ENCODE assay signal across 10 cellular contexts in genomic region chr1:22453181-22453580, GRCh38. TPM values are rescaled to one million over a fixed set of nuclear protein-coding genes. Genes with fewer than 3 reads are reported as not detected.
DNase-seq lines count a peak whose midpoint lies in the region; ATAC-seq and TF ChIP-seq lines count a peak whose summit lies in the region.
"Had no signal": no experiment of that assay in that cellular context is flagged by ENCODE, and none has a peak within 500 bp of the region (broad histone marks: within the 10 kb centered on the region; RNA-seq: fewer than 3 reads in every experiment).

No MANE protein-coding gene starts in this region.

- no peak for TF ChIP-seq CTCF in mammary epithelial cell (conservative IDR thresholded peaks at IDR 0.05 in 1 of 2, IDR thresholded peaks at IDR 0.05 in 1 of 2; ENCODE audit: extremely low read depth in 1 of 2, insufficient read depth in 1 of 2, low read depth in 1 of 2, low read length in 2 of 2)
- TF ChIP-seq CTCF in Peyer's patch (IDR thresholded peaks at IDR 0.05), result no peak

- H3K4me1 Mint-ChIP-seq in naive B cell, result peaks cover 31 to 40% (median 39%) of the 10 kb centered on the region in 3 donors

- H3K4me1 ChIP-seq in BLaER1 treated with 17β-estradiol and CSF1 and Interleukin-3, amounts not matched to agents 10 nM and 100 nM, result peaks cover 8 to 32% (median 11%) of the 10 kb centered on the region in 10 experiments
- H3K4me1 ChIP-seq in Karpas-422 (ENCODE audit: low read length) (peaks cover 13% of the 10 kb centered on the region), mammary epithelial cell (ENCODE audit: insufficient read depth, low read length) (no peaks in the 10 kb centered on the region), Peyer's patch (peaks cover 0 to 13% (median 2%) of the 10 kb centered on the region in 4 donors)

- no peak for TF ChIP-seq POLR2A in Peyer's patch (IDR thresholded peaks at IDR 0.05)

- H2AFZ ChIP-seq in Karpas-422 (ENCODE audit: low read length), result no peak overlapping the region
- no peak overlapping the region for H2AFZ ChIP-seq in mammary epithelial cell (ENCODE audit: low read depth, low read length)

- CTCF ChIA-PET in mammary epithelial cell (lab: Charles Lee; ENCODE audit: low non-redundant PET), result no interaction called here

- peak overlapping the region in 4 of 11 experiments; percentile 91 to 95 (median 92); a peak in 2 of 22 replicates for H3K27ac ChIP-seq in BLaER1 treated with 17β-estradiol and CSF1 and Interleukin-3, amounts not matched to agents 10 nM and 100 nM
- H3K27ac ChIP-seq in Karpas-422 (ENCODE audit: low read length) (no peak overlapping the region), mammary epithelial cell (ENCODE audit: insufficient read depth, low read depth, low read length) (no peak overlapping the region), Peyer's patch (no peak overlapping the region)

- H3K27ac Mint-ChIP-seq in naive B cell, result peak overlapping the region in 3 of 6 donors; percentile 1 to 99 (median 95)

- no peaks in the 10 kb centered on the region for H3K27me3 Mint-ChIP-seq in naive B cell

- DNase-seq in Karpas-422 (no peak), mammary epithelial cell (no peak), naive B cell (no peak), NAMALWA (ENCODE audit: low spot score) (no peak), NCI-H2227 treated with DMSO at 0.1 percent for 48 hours (lab: John Stamatoyannopoulos, UW) (no peak), DMS153 treated with DMSO at 0.1 percent for 48 hours (lab: John Stamatoyannopoulos, UW; ENCODE audit: unreplicated experiment) (no peak), Peyer's patch (no peak)
- DNase-seq: cortex of kidney, NCI-H2171 had no signal

- no peaks in the 10 kb centered on the region for H3K9me2 ChIP-seq in Karpas-422 (replicated peaks; ENCODE audit: insufficient read depth, low read length)

- ATAC-seq in naive B cell (ENCODE audit: low read depth in 2 of 2), result no peak

- in situ Hi-C loops in mammary epithelial cell (cut with MboI; ENCODE audit: low sequenced_read_pairs in 2 of 2), result no loop called here

- 77% methylated on average over 2 of the region's 2 CpGs for WGBS in mammary epithelial cell (ENCODE audit: low coverage, missing lambda C conversion rate)

- no peaks in the 10 kb centered on the region for H3K27me3 ChIP-seq in BLaER1 treated with 17β-estradiol and CSF1 and Interleukin-3, amounts not matched to agents 10 nM and 100 nM
- H3K27me3 ChIP-seq in Karpas-422 (ENCODE audit: low read length), result no peaks in the 10 kb centered on the region
- no peaks in the 10 kb centered on the region for H3K27me3 ChIP-seq in mammary epithelial cell (ENCODE audit: insufficient read depth, low read length)
- no peaks in the 10 kb centered on the region for H3K27me3 ChIP-seq in Peyer's patch

- H3K79me2 ChIP-seq in Karpas-422 (ENCODE audit: low read length) (peaks cover 45% of the 10 kb centered on the region), mammary epithelial cell (ENCODE audit: insufficient read depth, low read length) (peaks cover 56% of the 10 kb centered on the region)

- H3K36me3 ChIP-seq in BLaER1 treated with 17β-estradiol and CSF1 and Interleukin-3, amounts not matched to agents 10 nM and 100 nM, result peaks cover 0 to 14% (median 7%) of the 10 kb centered on the region in 11 experiments; a peak in 9 of 22 replicates
- H3K36me3 ChIP-seq in Karpas-422 (ENCODE audit: insufficient read depth, low read length), result no peaks in the 10 kb centered on the region
- no peaks in the 10 kb centered on the region for H3K36me3 ChIP-seq in mammary epithelial cell (ENCODE audit: insufficient read depth, low read length)
- no peaks in the 10 kb centered on the region for H3K36me3 ChIP-seq in Peyer's patch

- peaks cover 4 to 54% (median 28%) of the 10 kb centered on the region in 11 experiments; a peak in 16 of 22 replicates for H4K20me1 ChIP-seq in BLaER1 treated with 17β-estradiol and CSF1 and Interleukin-3, amounts not matched to agents 10 nM and 100 nM
- H4K20me1 ChIP-seq in Karpas-422 (ENCODE audit: insufficient read depth, low read depth, low read length), result no peaks in the 10 kb centered on the region
- no peaks in the 10 kb centered on the region for H4K20me1 ChIP-seq in mammary epithelial cell (ENCODE audit: insufficient read depth, low read length)

- BruUV-seq in mammary epithelial cell (replicated peaks; lab: Mats Ljungman, UMichigan), result no TSS peak

- peaks cover 0 to 4% (median 0%) of the 10 kb centered on the region in 11 experiments; a peak in 1 of 22 replicates for H3K9me3 ChIP-seq in BLaER1 treated with 17β-estradiol and CSF1 and Interleukin-3, amounts not matched to agents 10 nM and 100 nM (replicated peaks in 1 of 11)
- H3K9me3 ChIP-seq in Karpas-422 (ENCODE audit: low read length) (no peaks in the 10 kb centered on the region), mammary epithelial cell (replicated peaks; ENCODE audit: insufficient read depth, low read length) (no peaks in the 10 kb centered on the region), Peyer's patch (no peaks in the 10 kb centered on the region)

- dilution Hi-C loops in mammary epithelial cell (cut with HindIII; ENCODE audit: low sequenced_read_pairs), result no loop called here

- peaks cover 3 to 9% of the 10 kb centered on the region in 2 donors for H3K36me3 Mint-ChIP-seq in naive B cell

- H3K9ac ChIP-seq in BLaER1 treated with 17β-estradiol and CSF1 and Interleukin-3, amounts not matched to agents 10 nM and 100 nM, result peak overlapping the region; percentile 86 to 94 (median 94); a peak in 19 of 22 replicates
- peak overlapping the region; percentile 78; the same call in 1 of the 2 replicates for H3K9ac ChIP-seq in Karpas-422 (ENCODE audit: low read length)
- no peak overlapping the region for H3K9ac ChIP-seq in mammary epithelial cell (ENCODE audit: insufficient read depth, low read length)

- intact Hi-C loops in mammary epithelial cell (cut with micrococcal nuclease), result loop anchor here (5.0 to 10.0 kb wide), 2 partner anchors 49 to 668 kb away; partner anchors contain the start of gene USP48

- H3K4me3 ChIP-seq in BLaER1 treated with 17β-estradiol and CSF1 and Interleukin-3, amounts not matched to agents 10 nM and 100 nM, result peak overlapping the region; percentile 82 to 97 (median 90); a peak in 15 of 20 replicates
- peak overlapping the region; percentile 79 for H3K4me3 ChIP-seq in Karpas-422 (ENCODE audit: low read length)
- peak overlapping the region in 1 of 3 experiments; percentile 76 for H3K4me3 ChIP-seq in mammary epithelial cell (replicated peaks in 1 of 3; ENCODE audit: insufficient read depth in 1 of 3, low read depth in 2 of 3, low read length in 3 of 3)
- H3K4me3 ChIP-seq in Peyer's patch, result no peak overlapping the region

- H3K4me3 Mint-ChIP-seq in naive B cell, result peak overlapping the region; percentile 69 to 97 (median 94)

- H3K9me3 Mint-ChIP-seq in naive B cell, result peaks cover 0 to 2% (median 0%) of the 10 kb centered on the region in 7 donors

- H3K4me2 ChIP-seq in BLaER1 treated with 17β-estradiol and CSF1 and Interleukin-3, amounts not matched to agents 10 nM and 100 nM, result peak overlapping the region; percentile 74 to 91 (median 84)
- peak overlapping the region; percentile 93 for H3K4me2 ChIP-seq in Karpas-422 (ENCODE audit: low read depth, low read length, poor library complexity, severe bottlenecking)
- H3K4me2 ChIP-seq in mammary epithelial cell (ENCODE audit: insufficient read depth, low read depth, low read length), result peak overlapping the region; percentile 71

RNA-seq across cellular contexts. Expression of gene ZBTB40, which starts 1.5 kb away (rescaled TPM):
- total RNA-seq in Karpas-422 (2014; rRNA removed; shearing (Covaris generic); ENCODE audit: low replicate concordance), result 11.1 and 15.3 TPM in 2 replicates
- 10 to 100 TPM; 10.8 to 13.6 TPM for total RNA-seq in mammary epithelial cell
- 3.2 TPM for polyA plus RNA-seq in mammary epithelial cell
- 15.5 TPM for polyA minus RNA-seq in mammary epithelial cell
- polyA plus RNA-seq in naive B cell (ENCODE audit: low read depth in 6 of 6), result 1 to 10 TPM; 1.5 to 7.7 (median 3.4) TPM
- 10 to 100 TPM; 25.7 to 38.0 (median 32.5) TPM for total RNA-seq in Peyer's patch

Comparison
In these comparisons a context has a peak if more than half of its experiments do, and no peak if none do; other contexts are left out.
1. H3K4me3 ChIP-seq: peak in BLaER1 treated with 17β-estradiol and CSF1 and Interleukin-3, amounts not matched to agents 10 nM and 100 nM (10 of 10) and Karpas-422 (single experiment); none in Peyer's patch (0 of 4).
2. Peak in every context shown above with its lines, with median percentiles within 50 percentile points of each other: H3K4me2 ChIP-seq.